Comparison of ENCODE assay signal across 1 cellular context in genomic region chr11:7512525-7513209, GRCh38.
TF ChIP-seq lines count a peak whose summit lies in the region.

No MANE protein-coding gene starts in this region.

TF ChIP-seq in HCT116, 20 proteins besides CTCF, POLR2A, EP300 and RAD21 (continued from another document):
- no peak for TF ChIP-seq SP1 (IDR thresholded peaks at IDR 0.05; ENCODE audit: low read depth)
- no peak for TF ChIP-seq EGR1 (IDR thresholded peaks at IDR 0.05; ENCODE audit: low read depth)
- TF ChIP-seq TCF7L2 (IDR thresholded peaks at IDR 0.05; ENCODE audit: borderline replicate concordance, extremely low read depth, insufficient read depth, insufficient read length): no peak
- TF ChIP-seq CEBPB (IDR thresholded peaks at IDR 0.05; ENCODE audit: low read depth): no peak
- no peak for TF ChIP-seq REST (IDR thresholded peaks at IDR 0.05; ENCODE audit: low read depth)
